ENCODE assay signal across 9 cellular contexts in genomic region chr10:26540601-26541000, GRCh38.
DNase-seq lines count a peak whose midpoint lies in the region; ATAC-seq and TF ChIP-seq lines count a peak whose summit lies in the region.
"Had no signal": no experiment of that assay in that cellular context is flagged by ENCODE, and none has a peak within 500 bp of the region (broad histone marks: within the 10 kb centered on the region; RNA-seq: fewer than 3 reads in every experiment).

No MANE protein-coding gene starts in this region.

- peak; percentile 43 for ATAC-seq in GM19043 (IDR thresholded peaks at IDR 0.05; ENCODE audit: low read depth, unreplicated experiment)
- no peak for ATAC-seq in HG03108 (IDR thresholded peaks at IDR 0.05; ENCODE audit: unreplicated experiment)
- no peak for ATAC-seq in HG02852 (IDR thresholded peaks at IDR 0.05; ENCODE audit: unreplicated experiment)

- POLR2A ChIA-PET in GM10248 (lab: Yijun Ruan, JAX): no interaction called here

- TF ChIP-seq CTCF in GM10248 (IDR thresholded peaks at IDR 0.05; ENCODE audit: control extremely low read depth, extremely low read depth, low read depth, missing control alignments): no peak

- DNase-seq in GM10248 (ENCODE audit: extremely low spot score) (peak; percentile 63), MV-4-11 (lab: John Stamatoyannopoulos, UW) (peak; percentile 19), iPS-NIHi11 (ENCODE audit: low spot score) (peak; percentile 36), NCI-H1092 (lab: John Stamatoyannopoulos, UW) (no peak), NCI-H774 (lab: John Stamatoyannopoulos, UW) (no peak)
- DNase-seq: activated naive CD4-positive, alpha-beta T cell treated with Interleukin-2 at 50 U/mL for 16 hours had no signal

- CTCF ChIA-PET in GM10248 (lab: Yijun Ruan, JAX): interaction anchor here (1.8 kb wide), 1 partner anchor 16 kb away, joined by 6 read pairs; no protein-coding TSS in a partner anchor

Comparison
In these comparisons a context has a peak if more than half of its experiments do, and no peak if none do; other contexts are left out.
1. DNase-seq: peak in GM10248 (single experiment), MV-4-11 (single experiment) and iPS-NIHi11 (single experiment); none in NCI-H1092 (single experiment) and NCI-H774 (single experiment).